In the genomic region with DNA sequence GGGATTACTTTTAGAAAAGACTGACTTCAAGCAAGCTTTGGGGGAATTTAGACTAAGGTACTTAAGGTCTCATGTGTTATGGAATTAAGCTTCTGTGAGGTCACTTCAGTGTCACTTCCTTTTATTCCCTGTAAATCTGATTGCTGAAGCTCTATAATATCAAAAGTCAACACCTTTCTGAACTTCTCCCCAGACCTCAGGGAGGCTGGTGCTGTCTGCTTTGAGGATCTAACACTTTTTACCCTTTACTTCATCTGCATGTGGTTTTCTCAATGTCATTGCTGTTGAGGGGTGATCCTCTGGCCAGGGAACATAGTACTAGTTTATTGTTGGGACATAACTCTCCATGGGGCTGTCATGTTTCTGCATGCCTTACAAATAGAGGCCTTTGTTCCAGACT, we compare ENCODE assay signal across 27 cellular contexts. TPM values are rescaled to one million over a fixed set of nuclear protein-coding genes. Genes with fewer than 3 reads are reported as not detected.
"Had no signal": no experiment of that assay in that cellular context is flagged by ENCODE, and none has a peak within 500 bp of the region (broad histone marks: within the 10 kb centered on the region; RNA-seq: fewer than 3 reads in every experiment).

No MANE protein-coding gene starts in this region.

- H3K4me3 Mint-ChIP-seq: stimulated activated effector memory CD8-positive, alpha-beta T cell treated with anti-CD3 and anti-CD28 coated beads, Interleukin-12 subunit alpha, Interleukin-12 subunit beta, amount 100 ng/mL, for 72 hours; stimulated activated naive CD8-positive, alpha-beta T cell treated with anti-CD3 and anti-CD28 coated beads, Interleukin-15, amount 100 ng/mL, for 72 hours; stimulated activated naive CD8-positive, alpha-beta T cell treated with anti-CD3 and anti-CD28 coated beads, Interleukin-15, Interleukin-2, amounts not matched to agents 100 ng/mL and 50 ng/mL, for 24 hours; type B pancreatic cell had no signal

- H3K9me3 Mint-ChIP-seq: stimulated activated naive CD8-positive, alpha-beta T cell treated with anti-CD3 and anti-CD28 coated beads, Interleukin-15, amount 100 ng/mL, for 72 hours had no signal

- ATAC-seq: stimulated activated effector memory CD8-positive, alpha-beta T cell treated with anti-CD3 and anti-CD28 coated beads, Interleukin-12 subunit alpha, Interleukin-12 subunit beta, amount 100 ng/mL, for 72 hours; stimulated activated naive CD8-positive, alpha-beta T cell treated with anti-CD3 and anti-CD28 coated beads, Interleukin-15, amount 100 ng/mL, for 72 hours; stimulated activated naive CD8-positive, alpha-beta T cell treated with anti-CD3 and anti-CD28 coated beads, Interleukin-15, Interleukin-2, amounts not matched to agents 100 U/mL and 50 U/mL, for 24 hours; upper lobe of right lung had no signal

- H3K27ac ChIP-seq: stomach, suprapubic skin, testis, thoracic aorta, thyroid gland, tibial artery, tibial nerve, transverse colon, upper lobe of left lung, upper lobe of right lung, uterus, vagina had no signal

- H3K27ac Mint-ChIP-seq: stimulated activated effector memory CD8-positive, alpha-beta T cell treated with anti-CD3 and anti-CD28 coated beads, Interleukin-12 subunit alpha, Interleukin-12 subunit beta, amount 100 ng/mL, for 72 hours; stimulated activated naive CD8-positive, alpha-beta T cell treated with anti-CD3 and anti-CD28 coated beads, Interleukin-15, Interleukin-2, amounts not matched to agents 100 ng/mL and 50 ng/mL, for 24 hours; type B pancreatic cell had no signal

- H3K4me3 ChIP-seq: stomach, suprapubic skin, testis, thoracic aorta, thyroid gland, tibial artery, tibial nerve, transverse colon, upper lobe of left lung, upper lobe of right lung, uterus, vagina had no signal

- H3K36me3 ChIP-seq: stomach, suprapubic skin, thoracic aorta, thyroid gland, tibial artery, tibial nerve, transverse colon, upper lobe of left lung, upper lobe of right lung, uterus, vagina had no signal

- DNase-seq: stimulated activated CD4-positive, alpha-beta T cell treated with anti-CD3 and anti-CD28 coated beads, Interleukin-1b, Interleukin-23, amount 100 ng/mL, for 48 hours; stimulated activated CD4-positive, alpha-beta T cell treated with anti-CD3 and anti-CD28 coated beads, Interleukin-2, amount 100 ng/mL, for 24 hours; stimulated activated CD4-positive, alpha-beta T cell treated with anti-CD3 and anti-CD28 coated beads, Interleukin-2, amount 100 ng/mL, for 48 hours; stimulated activated CD4-positive, alpha-beta T cell treated with anti-CD3 and anti-CD28 coated beads, Interleukin-4, amount 100 ng/mL, for 1 hour; stimulated activated CD4-positive, alpha-beta T cell treated with anti-CD3 and anti-CD28 coated beads, Interleukin-4, amount 100 ng/mL, for 24 hours; stimulated activated CD4-positive, alpha-beta T cell treated with anti-CD3 and anti-CD28 coated beads, Interleukin-4, amount 100 ng/mL, for 4 hours; stimulated activated CD8-positive, alpha-beta memory T cell treated with anti-CD3 and anti-CD28 coated beads, Interleukin-4, amount 100 ng/mL, for 48 hours; stimulated activated naive CD4-positive, alpha-beta T cell; stimulated activated naive CD4-positive, alpha-beta T cell treated with Interleukin-2 at 50 U/mL for 16 hours; stimulated activated naive CD8-positive, alpha-beta T cell treated with anti-CD3 and anti-CD28 coated beads, Interleukin-15, amount 100 ng/mL, for 72 hours; stimulated activated naive CD8-positive, alpha-beta T cell treated with anti-CD3 and anti-CD28 coated beads, Interleukin-15, Interleukin-2, amounts not matched to agents 100 U/mL and 50 U/mL, for 24 hours; stomach; substantia nigra; testis; thyroid gland; tibial artery; transverse colon; upper lobe of left lung; upper lobe of right lung; uterus had no signal

- H3K4me1 Mint-ChIP-seq: stimulated activated effector memory CD8-positive, alpha-beta T cell treated with anti-CD3 and anti-CD28 coated beads, Interleukin-12 subunit alpha, Interleukin-12 subunit beta, amount 100 ng/mL, for 72 hours; stimulated activated naive CD8-positive, alpha-beta T cell treated with anti-CD3 and anti-CD28 coated beads, Interleukin-15, amount 100 ng/mL, for 72 hours had no signal

- H3K27me3 ChIP-seq: testis, thyroid gland, tibial nerve, upper lobe of left lung, upper lobe of right lung, uterus, vagina had no signal

- H3K36me3 Mint-ChIP-seq: stimulated activated effector memory CD8-positive, alpha-beta T cell treated with anti-CD3 and anti-CD28 coated beads, Interleukin-12 subunit alpha, Interleukin-12 subunit beta, amount 100 ng/mL, for 72 hours; type B pancreatic cell had no signal

- H3K9me3 ChIP-seq: testis, thoracic aorta, thyroid gland, transverse colon, upper lobe of left lung, upper lobe of right lung, vagina had no signal

- H3K4me1 ChIP-seq: stomach, suprapubic skin, testis, thyroid gland, tibial artery, tibial nerve, transverse colon, upper lobe of left lung, upper lobe of right lung, uterus, vagina had no signal

RNA-seq across cellular contexts. Expression of a gene that starts 41.8 kb away (rescaled TPM):
- total RNA-seq: thoracic aorta, vagina had no signal
